23 cellular contexts compared by ENCODE assay signal in the genomic region with DNA sequence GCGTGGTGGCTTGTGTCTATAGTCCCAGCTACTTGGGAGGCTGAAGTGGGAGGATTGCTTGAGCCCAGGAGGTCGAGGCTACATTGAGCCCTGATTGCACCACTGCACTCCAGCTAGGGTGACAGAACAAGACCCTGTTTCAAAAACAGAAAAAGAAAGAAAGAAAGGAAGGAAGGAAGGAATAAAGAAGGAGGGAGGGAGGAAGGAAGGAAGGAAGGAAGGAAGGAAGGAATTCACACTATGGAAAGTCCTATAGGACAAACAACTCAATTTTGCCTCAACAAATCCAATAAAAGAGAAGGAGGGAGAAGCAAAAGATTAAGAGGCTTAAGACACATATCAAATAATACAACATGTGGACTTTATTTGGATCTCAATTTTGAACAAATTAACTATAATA.
"Had no signal": no experiment of that assay in that cellular context is flagged by ENCODE, and none has a peak within 500 bp of the region (broad histone marks: within the 10 kb centered on the region; RNA-seq: fewer than 3 reads in every experiment).

No MANE protein-coding gene starts in this region.

- H3K9me3 ChIP-seq: colonic mucosa, esophagus muscularis mucosa, esophagus squamous epithelium, gastrocnemius medialis, gastroesophageal sphincter had no signal

- H3K4me3 ChIP-seq: colonic mucosa, coronary artery, dorsolateral prefrontal cortex, esophagus muscularis mucosa, esophagus squamous epithelium, gastrocnemius medialis, gastroesophageal sphincter, heart left ventricle, heart right ventricle had no signal

- H3K4me1 ChIP-seq: colonic mucosa, esophagus muscularis mucosa, gastrocnemius medialis, gastroesophageal sphincter had no signal

- H3K27me3 ChIP-seq: colonic mucosa, dorsolateral prefrontal cortex, esophagus muscularis mucosa, esophagus squamous epithelium, foreskin keratinocyte, gastrocnemius medialis, gastroesophageal sphincter, heart left ventricle, heart right ventricle had no signal

- DNase-seq: colonic mucosa; cortex of kidney; dermis blood vessel endothelial cell; dorsolateral prefrontal cortex; effector CD4-positive, alpha-beta T cell; effector CD8-positive, alpha-beta T cell; effector memory CD4-positive, alpha-beta T cell; effector memory CD8-positive, alpha-beta T cell; endodermal cell; erythroblast; esophagus squamous epithelium; foreskin fibroblast; foreskin keratinocyte; foreskin melanocyte; gastrocnemius medialis; glutamatergic neuron; head of caudate nucleus; heart left ventricle; heart right ventricle had no signal

- H3K36me3 ChIP-seq: colonic mucosa, esophagus muscularis mucosa, esophagus squamous epithelium, gastrocnemius medialis, gastroesophageal sphincter, heart right ventricle had no signal

- H3K27ac ChIP-seq: colonic mucosa, coronary artery, dorsolateral prefrontal cortex, epithelial cell of prostate, esophagus muscularis mucosa, esophagus squamous epithelium, foreskin keratinocyte, gastrocnemius medialis, gastroesophageal sphincter, heart left ventricle, heart right ventricle had no signal
